Comparison of ENCODE assay signal across 26 cellular contexts in the genomic region with DNA sequence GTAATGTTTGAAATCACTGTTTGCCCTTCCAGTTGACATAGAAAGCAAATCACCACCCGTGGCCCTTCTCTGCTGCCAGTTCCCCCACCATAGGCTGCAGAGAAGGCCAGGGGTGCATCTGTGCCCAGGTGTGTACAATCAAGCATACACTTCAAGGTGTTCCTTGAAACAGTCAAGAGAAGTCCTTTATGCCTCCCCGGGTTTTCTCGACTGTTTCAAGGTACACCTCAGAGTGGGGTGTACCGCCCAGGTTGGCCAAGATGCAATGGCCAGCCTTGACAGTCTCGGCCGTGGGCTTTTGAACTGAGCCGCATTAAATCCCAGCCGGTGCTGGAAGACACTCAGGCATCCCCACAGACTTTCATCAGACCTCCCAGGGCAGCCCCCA.
"Had no signal": no experiment of that assay in that cellular context is flagged by ENCODE, and none has a peak within 500 bp of the region (broad histone marks: within the 10 kb centered on the region; RNA-seq: fewer than 3 reads in every experiment).

No MANE protein-coding gene starts in this region.

- H3K27me3 ChIP-seq: ovary, right lobe of liver, sigmoid colon, testis, upper lobe of left lung, vagina had no signal

- H2AFZ ChIP-seq: parathyroid adenoma had no signal

- H3K36me3 ChIP-seq: ovary, right lobe of liver, sigmoid colon, suprapubic skin, tibial nerve, upper lobe of left lung, vagina had no signal

- ATAC-seq: naive thymus-derived CD8-positive, alpha-beta T cell; psoas muscle; right cardiac atrium; right lobe of liver; stimulated activated memory B cell treated with anti-CD40 and anti-IgM and Interleukin-4, amounts not matched to agents 10 μg/mL and 1 μg/mL and 100 μg/mL, for 72 hours; stimulated activated naive CD8-positive, alpha-beta T cell treated with anti-CD3 and anti-CD28 coated beads, Interleukin-15, Interleukin-2, amounts not matched to agents 100 U/mL and 50 U/mL, for 24 hours had no signal

- H3K4me1 ChIP-seq: parathyroid adenoma, psoas muscle, right lobe of liver, sigmoid colon, suprapubic skin, testis, tibial nerve, upper lobe of left lung, vagina had no signal

- H3K9me3 ChIP-seq: ovary, psoas muscle, right lobe of liver, sigmoid colon, suprapubic skin, testis, tibial nerve, vagina had no signal

- H3K79me2 ChIP-seq: parathyroid adenoma had no signal

- DNase-seq: naive B cell; naive thymus-derived CD8-positive, alpha-beta T cell; nephron progenitor cell; occipital lobe; ovary; psoas muscle; right cardiac atrium; right lobe of liver; sigmoid colon; small intestine; stimulated activated CD4-positive, alpha-beta T cell treated with anti-CD3 and anti-CD28 coated beads, Interleukin-15, amount 100 ng/mL, for 24 hours; stimulated activated CD4-positive, alpha-beta T cell treated with anti-CD3 and anti-CD28 coated beads, Interleukin-2, amount 100 ng/mL, for 24 hours; stimulated activated CD4-positive, alpha-beta T cell treated with anti-CD3 and anti-CD28 coated beads, Interleukin-2, amount 100 ng/mL, for 48 hours; stimulated activated CD4-positive, alpha-beta T cell treated with anti-CD3 and anti-CD28 coated beads, Interleukin-4, amount 100 ng/mL, for 24 hours; stimulated activated naive CD4-positive, alpha-beta T cell; stimulated activated naive CD8-positive, alpha-beta T cell treated with anti-CD3 and anti-CD28 coated beads, Interleukin-15, amount 100 ng/mL, for 72 hours; stimulated activated naive CD8-positive, alpha-beta T cell treated with anti-CD3 and anti-CD28 coated beads, Interleukin-15, Interleukin-2, amounts not matched to agents 100 U/mL and 50 U/mL, for 24 hours; substantia nigra; testis; trophoblast cell had no signal

- H3K9ac ChIP-seq: parathyroid adenoma had no signal

- H3K27ac ChIP-seq: ovary, parathyroid adenoma, psoas muscle, right lobe of liver, sigmoid colon, suprapubic skin, testis, tibial nerve, upper lobe of left lung, vagina had no signal

- H3K4me3 ChIP-seq: ovary, psoas muscle, right lobe of liver, sigmoid colon, suprapubic skin, tibial nerve, upper lobe of left lung, vagina had no signal
